14 cellular contexts compared by ENCODE assay signal in genomic region chr4:148263820-148264219, GRCh38.
DNase-seq lines count a peak whose midpoint lies in the region; TF ChIP-seq lines count a peak whose summit lies in the region.
"Had no signal": no experiment of that assay in that cellular context is flagged by ENCODE, and none has a peak within 500 bp of the region (broad histone marks: within the 10 kb centered on the region; RNA-seq: fewer than 3 reads in every experiment).

No MANE protein-coding gene starts in this region.

- DNase-seq in NCI-H524 treated with DMSO at 0.1 percent for 48 hours (lab: John Stamatoyannopoulos, UW): peak; percentile 75
- no peak for DNase-seq in glutamatergic neuron
- DNase-seq in GM19240 (ENCODE audit: insufficient read length, low spot score): no peak
- no peak for DNase-seq in activated CD4-positive, alpha-beta T cell treated with anti-CD3 and anti-CD28 coated beads, Interleukin-2, amount 50 U/mL, for 48 hours
- DNase-seq in GOT3 (lab: John Stamatoyannopoulos, UW): no peak
- DNase-seq: C1 segment of cervical spinal cord; Calu3; CD4-positive, alpha-beta memory T cell; COR-L47; DND-41; GM23248 had no signal

- peaks cover 12% of the 10 kb centered on the region for H3K4me1 ChIP-seq in HEK293 (ENCODE audit: control insufficient read depth, insufficient read depth, low read length)
- H3K4me1 ChIP-seq: HAP-1 had no signal

- H3K4me1 Mint-ChIP-seq in glutamatergic neuron (ENCODE audit: low read depth, unreplicated experiment): peaks cover 4% of the 10 kb centered on the region
- peaks cover 13% of the 10 kb centered on the region for H3K4me1 Mint-ChIP-seq in nephron

- H3K27ac Mint-ChIP-seq in glutamatergic neuron (ENCODE audit: unreplicated experiment) (peak overlapping the region; percentile 4), nephron (peak overlapping the region in 2 of 3 experiments; percentile 10 to 26)
- H3K27ac Mint-ChIP-seq: CD4-positive, alpha-beta memory T cell had no signal

- peaks cover 6% of the 10 kb centered on the region for H3K9me3 Mint-ChIP-seq in glutamatergic neuron (ENCODE audit: unreplicated experiment)
- no peaks in the 10 kb centered on the region for H3K9me3 Mint-ChIP-seq in nephron

- CTCF ChIA-PET in HEK293 (lab: Yijun Ruan, JAX): no interaction called here

- POLR2A ChIA-PET in HEK293 (lab: Yijun Ruan, JAX): no interaction called here

- H3K36me3 ChIP-seq in HEK293 (ENCODE audit: control insufficient read depth in 2 of 2, insufficient read depth in 1 of 2, low read length in 2 of 2): no peaks in the 10 kb centered on the region
- H3K36me3 ChIP-seq: HAP-1 had no signal

- H3K9me3 ChIP-seq in HEK293 (ENCODE audit: control insufficient read depth, insufficient read depth, low read depth, low read length): no peaks in the 10 kb centered on the region
- H3K9me3 ChIP-seq: HAP-1 had no signal

- H3K4me3 ChIP-seq in HEK293 (ENCODE audit: low read depth, low read length): no peak overlapping the region
- H3K4me3 ChIP-seq: GM23248, HAP-1 had no signal

- H3K4me3 Mint-ChIP-seq in glutamatergic neuron (ENCODE audit: unreplicated experiment) (no peak overlapping the region), nephron (no peak overlapping the region)
- H3K4me3 Mint-ChIP-seq: CD4-positive, alpha-beta memory T cell had no signal

- TF ChIP-seq CTCF in HEK293 (tag by site-specific recombination; IDR thresholded peaks at IDR 0.05) (no peak), glutamatergic neuron (IDR thresholded peaks at IDR 0.05; ENCODE audit: partially characterized antibody, unreplicated experiment) (no peak), nephron (IDR thresholded peaks at IDR 0.05; ENCODE audit: unreplicated experiment in 3 of 3) (no peak)

- no peaks in the 10 kb centered on the region for H3K27me3 Mint-ChIP-seq in glutamatergic neuron (ENCODE audit: unreplicated experiment)
- H3K27me3 Mint-ChIP-seq in nephron (ENCODE audit: low read depth): no peaks in the 10 kb centered on the region
- H3K27me3 Mint-ChIP-seq: CD4-positive, alpha-beta memory T cell had no signal

- no peak overlapping the region for H3K27ac ChIP-seq in HEK293 (ENCODE audit: extremely low read depth, low read depth, low read length)
- H3K27ac ChIP-seq: GM23248 had no signal

- H3K36me3 Mint-ChIP-seq in glutamatergic neuron (ENCODE audit: unreplicated experiment): no peaks in the 10 kb centered on the region
- H3K36me3 Mint-ChIP-seq in nephron (ENCODE audit: low read depth): no peaks in the 10 kb centered on the region

TF ChIP-seq in HEK293, 187 proteins besides CTCF, POLR2A, EP300 and RAD21:
- TF ChIP-seq ZNF624 (tag by site-specific recombination; IDR thresholded peaks at IDR 0.05): no peak
- TF ChIP-seq YY2 (tag by site-specific recombination; IDR thresholded peaks at IDR 0.05): no peak
- TF ChIP-seq FEZF1 (tag by site-specific recombination; IDR thresholded peaks at IDR 0.05): peak; percentile 37; the same call in 1 of the 2 replicates
- peak; percentile 63 for TF ChIP-seq ZNF843 (tag by site-specific recombination; IDR thresholded peaks at IDR 0.05)
- no peak for TF ChIP-seq REPIN1 (tag by site-specific recombination; IDR thresholded peaks at IDR 0.05; ENCODE audit: low read depth)
- no peak for TF ChIP-seq ZNF155 (tag by site-specific recombination; IDR thresholded peaks at IDR 0.05)
- no peak for TF ChIP-seq ZNF366 (tag by site-specific recombination; conservative IDR thresholded peaks at IDR 0.05)
- TF ChIP-seq, protein P1, sequence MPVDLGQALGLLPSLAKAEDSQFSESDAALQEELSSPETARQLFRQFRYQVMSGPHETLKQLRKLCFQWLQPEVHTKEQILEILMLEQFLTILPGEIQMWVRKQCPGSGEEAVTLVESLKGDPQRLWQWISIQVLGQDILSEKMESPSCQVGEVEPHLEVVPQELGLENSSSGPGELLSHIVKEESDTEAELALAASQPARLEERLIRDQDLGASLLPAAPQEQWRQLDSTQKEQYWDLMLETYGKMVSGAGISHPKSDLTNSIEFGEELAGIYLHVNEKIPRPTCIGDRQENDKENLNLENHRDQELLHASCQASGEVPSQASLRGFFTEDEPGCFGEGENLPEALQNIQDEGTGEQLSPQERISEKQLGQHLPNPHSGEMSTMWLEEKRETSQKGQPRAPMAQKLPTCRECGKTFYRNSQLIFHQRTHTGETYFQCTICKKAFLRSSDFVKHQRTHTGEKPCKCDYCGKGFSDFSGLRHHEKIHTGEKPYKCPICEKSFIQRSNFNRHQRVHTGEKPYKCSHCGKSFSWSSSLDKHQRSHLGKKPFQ (tag by site-specific recombination; IDR thresholded peaks at IDR 0.05): 0 out of 2 replicates have a peak, but pooled peaks have one; percentile 31
- 0 out of 2 replicates have a peak, but pooled peaks have one; percentile 5 for TF ChIP-seq ZNF596 (tag by site-specific recombination; IDR thresholded peaks at IDR 0.05)
- no peak for TF ChIP-seq GLI2 (tag by site-specific recombination; IDR thresholded peaks at IDR 0.05; ENCODE audit: borderline replicate concordance, low read depth)
- TF ChIP-seq PRDM6 (tag by site-specific recombination; IDR thresholded peaks at IDR 0.05): 0 out of 2 replicates have a peak, but pooled peaks have one; percentile 33
- TF ChIP-seq OSR2 (tag by site-specific recombination; IDR thresholded peaks at IDR 0.05): peak; percentile 52; the same call in 1 of the 2 replicates
